ENCODE assay signal across 19 cellular contexts in the genomic region with DNA sequence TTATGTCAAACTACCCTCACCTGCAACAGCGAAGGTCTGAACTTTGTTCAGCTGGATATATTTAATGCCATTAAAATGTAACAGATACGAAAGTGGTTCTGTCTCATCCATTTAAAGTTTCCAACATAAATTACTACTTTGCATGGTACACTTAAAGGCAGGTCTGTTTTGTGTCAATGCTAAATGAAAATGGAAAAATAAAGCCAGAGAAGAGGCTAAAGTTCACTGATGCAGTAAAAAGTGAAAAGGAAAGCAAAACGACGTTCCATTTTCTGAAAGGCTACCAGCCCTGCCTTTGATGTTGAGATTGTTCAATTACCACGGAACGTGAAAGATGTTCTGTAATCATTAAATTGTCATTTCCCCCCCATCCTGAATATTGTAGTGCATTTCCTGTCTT.
A peak's percentile ranks its signal among the peaks of the same experiment; 100 is the strongest.
DNase-seq lines count a peak whose midpoint lies in the region; ATAC-seq and TF ChIP-seq lines count a peak whose summit lies in the region.
"Had no signal": no experiment of that assay in that cellular context is flagged by ENCODE, and none has a peak within 500 bp of the region (broad histone marks: within the 10 kb centered on the region; RNA-seq: fewer than 3 reads in every experiment).

No MANE protein-coding gene starts in this region.

- no peak overlapping the region for H3K4me2 ChIP-seq in mesenchymal stem cell (ENCODE audit: low read length, poor library complexity, severe bottlenecking)
- H3K4me2 ChIP-seq in neural progenitor cell, result no peak overlapping the region

- H3K36me3 ChIP-seq in liver (ENCODE audit: control insufficient read depth in 4 of 4, insufficient read depth in 3 of 4, low read depth in 1 of 4, low read length in 3 of 4), result no peaks in the 10 kb centered on the region
- no peaks in the 10 kb centered on the region for H3K36me3 ChIP-seq in right lobe of liver
- no peaks in the 10 kb centered on the region for H3K36me3 ChIP-seq in endocrine pancreas (ENCODE audit: control insufficient read depth, insufficient read depth, low read length)
- H3K36me3 ChIP-seq in mesenchymal stem cell (ENCODE audit: control insufficient read depth in 1 of 2, insufficient read depth in 2 of 2, low read depth in 1 of 2, low read length in 2 of 2), result no peaks in the 10 kb centered on the region
- no peaks in the 10 kb centered on the region for H3K36me3 ChIP-seq in neural progenitor cell
- no peaks in the 10 kb centered on the region for H3K36me3 ChIP-seq in spleen
- H3K36me3 ChIP-seq: SJCRH30 had no signal

- H3K27me3 ChIP-seq in liver (ENCODE audit: control insufficient read depth in 4 of 4, insufficient read depth in 4 of 4, low read length in 3 of 4) (peaks cover 0 to 2% (median 0%) of the 10 kb centered on the region in 4 donors), right lobe of liver (peaks cover 0 to 5% of the 10 kb centered on the region in 2 donors), endocrine pancreas (ENCODE audit: control insufficient read depth, insufficient read depth, low read length) (no peaks in the 10 kb centered on the region), mesenchymal stem cell (ENCODE audit: control insufficient read depth in 1 of 2, insufficient read depth in 1 of 2, low read length in 2 of 2) (no peaks in the 10 kb centered on the region), neural progenitor cell (no peaks in the 10 kb centered on the region), spleen (replicated peaks in 1 of 7) (no peaks in the 10 kb centered on the region)
- H3K27me3 ChIP-seq: SJCRH30 had no signal

- H2BK12ac ChIP-seq in mesenchymal stem cell (ENCODE audit: low read length in 2 of 2), result no peak overlapping the region

- H3K4me1 Mint-ChIP-seq in neural progenitor cell, result peaks cover 8% of the 10 kb centered on the region

- intact Hi-C loops in right lobe of liver (cut with DNase I), result no loop called here
- intact Hi-C loops in spleen (cut with DNase I; ENCODE audit: low total_unique reads), result no loop called here

- H3K18ac ChIP-seq in mesenchymal stem cell (ENCODE audit: low read depth in 1 of 2, low read length in 2 of 2), result no peak overlapping the region

- H3K27ac ChIP-seq in liver (ENCODE audit: low read depth in 1 of 2, low read length in 2 of 2) (no peak overlapping the region), right lobe of liver (no peak overlapping the region), mesenchymal stem cell (ENCODE audit: low read length, poor library complexity, severe bottlenecking) (no peak overlapping the region), neural progenitor cell (no peak overlapping the region), spleen (peak overlapping the region in 2 of 8 donors; percentile 5 to 29)
- H3K27ac ChIP-seq: GM23248, SJCRH30 had no signal

- H4K20me1 ChIP-seq in neural progenitor cell (ENCODE audit: low read depth), result no peaks in the 10 kb centered on the region

- H3K14ac ChIP-seq in mesenchymal stem cell (ENCODE audit: low read length in 2 of 2), result no peak overlapping the region

- H4K8ac ChIP-seq in mesenchymal stem cell (ENCODE audit: low read length), result no peak overlapping the region

- H2BK15ac ChIP-seq in mesenchymal stem cell (ENCODE audit: low read depth, poor library complexity, severe bottlenecking), result no peak overlapping the region

- peaks cover 4% of the 10 kb centered on the region for H3K9me3 Mint-ChIP-seq in neural progenitor cell
- H3K9me3 Mint-ChIP-seq: CD4-positive, alpha-beta T cell had no signal

- no peaks in the 10 kb centered on the region for H3F3A ChIP-seq in neural progenitor cell (ENCODE audit: low read depth)

- TF ChIP-seq RAD21 in liver (IDR thresholded peaks at IDR 0.05), result no peak

- H3K27ac Mint-ChIP-seq in neural progenitor cell, result no peak overlapping the region
- H3K27ac Mint-ChIP-seq: CD4-positive, alpha-beta T cell had no signal

- H3K79me1 ChIP-seq in mesenchymal stem cell (replicated peaks; ENCODE audit: low read length, poor library complexity, severe bottlenecking), result no peaks in the 10 kb centered on the region

- no peak overlapping the region for H2AFZ ChIP-seq in mesenchymal stem cell (ENCODE audit: low read depth, low read length)
- no peak overlapping the region for H2AFZ ChIP-seq in neural progenitor cell (replicated peaks)
- H2AFZ ChIP-seq: GM23248 had no signal

- no peaks in the 10 kb centered on the region for H3K36me3 Mint-ChIP-seq in neural progenitor cell

- WGBS in liver, result 53% methylated on average over 6 of the region's 6 CpGs
- 37% methylated on average over 6 of the region's 6 CpGs for WGBS in right lobe of liver (ENCODE audit: insufficient coverage, low coverage, low lambda C conversion rate, missing lambda C conversion rate)
- 6% methylated on average over 2 of the region's 6 CpGs for WGBS in mesenchymal stem cell
- 51 to 71% (median 59%) methylated on average over 6 of the region's 6 CpGs for WGBS in spleen, 5 donors

- peaks cover 0 to 2% (median 0%) of the 10 kb centered on the region in 4 donors for H3K9me3 ChIP-seq in liver (ENCODE audit: control insufficient read depth in 4 of 4, low read length in 3 of 4)
- no peaks in the 10 kb centered on the region for H3K9me3 ChIP-seq in right lobe of liver
- no peaks in the 10 kb centered on the region for H3K9me3 ChIP-seq in endocrine pancreas (ENCODE audit: control insufficient read depth, low read length)
- no peaks in the 10 kb centered on the region for H3K9me3 ChIP-seq in mesenchymal stem cell (ENCODE audit: control insufficient read depth, low read length)
- H3K9me3 ChIP-seq in neural progenitor cell (ENCODE audit: low read depth), result no peaks in the 10 kb centered on the region
- peaks cover 0 to 7% (median 0%) of the 10 kb centered on the region in 8 donors for H3K9me3 ChIP-seq in spleen
- H3K9me3 ChIP-seq: Caco-2, SJCRH30 had no signal

- H3K4ac ChIP-seq in mesenchymal stem cell (ENCODE audit: low read depth in 1 of 2, low read length in 2 of 2), result no peak overlapping the region

- no peaks in the 10 kb centered on the region for H3K4me1 ChIP-seq in liver (ENCODE audit: control insufficient read depth in 4 of 4, insufficient read depth in 4 of 4, low read length in 3 of 4)
- no peaks in the 10 kb centered on the region for H3K4me1 ChIP-seq in right lobe of liver
- no peaks in the 10 kb centered on the region for H3K4me1 ChIP-seq in endocrine pancreas (ENCODE audit: control insufficient read depth, insufficient read depth, low read length)
- H3K4me1 ChIP-seq in mesenchymal stem cell (ENCODE audit: control insufficient read depth, insufficient read depth, low read depth, low read length), result no peaks in the 10 kb centered on the region
- no peaks in the 10 kb centered on the region for H3K4me1 ChIP-seq in neural progenitor cell
- no peaks in the 10 kb centered on the region for H3K4me1 ChIP-seq in spleen
- H3K4me1 ChIP-seq: Caco-2, SJCRH30 had no signal

- H2BK5ac ChIP-seq in mesenchymal stem cell (ENCODE audit: low read depth, low read length, poor library complexity, severe bottlenecking), result no peak overlapping the region

- TF ChIP-seq POLR2A in right lobe of liver (IDR thresholded peaks at IDR 0.05) (no peak), spleen (IDR thresholded peaks at IDR 0.05) (no peak)

- TF ChIP-seq CTCF in liver (IDR thresholded peaks at IDR 0.05; ENCODE audit: low read depth, low read length, missing input control) (no peak), right lobe of liver (IDR thresholded peaks at IDR 0.05) (no peak), neural progenitor cell (IDR thresholded peaks at IDR 0.05) (no peak), spleen (IDR thresholded peaks at IDR 0.05 in 8 of 11, conservative IDR thresholded peaks at IDR 0.05 in 3 of 11) (no peak)

- H2AK5ac ChIP-seq in mesenchymal stem cell (ENCODE audit: low read length, severe bottlenecking), result no peak overlapping the region

- no peak overlapping the region for H4K91ac ChIP-seq in mesenchymal stem cell (ENCODE audit: low read length)

- no peak overlapping the region for H3K23ac ChIP-seq in mesenchymal stem cell (ENCODE audit: low read length in 2 of 2)

- no peak overlapping the region for H3K4me3 ChIP-seq in liver (ENCODE audit: low read depth in 1 of 3, low read length in 3 of 3)
- no peak overlapping the region for H3K4me3 ChIP-seq in right lobe of liver
- H3K4me3 ChIP-seq in endocrine pancreas (ENCODE audit: control insufficient read depth, insufficient read depth, low read length), result peak overlapping the region; percentile 62
- H3K4me3 ChIP-seq in mesenchymal stem cell (ENCODE audit: insufficient read depth in 1 of 2, low read depth in 1 of 2, low read length in 2 of 2), result no peak overlapping the region
- H3K4me3 ChIP-seq in neural progenitor cell, result no peak overlapping the region
- H3K4me3 ChIP-seq in spleen, result no peak overlapping the region
- H3K4me3 ChIP-seq: GM23248, SJCRH30 had no signal

- H3K9ac ChIP-seq in liver (ENCODE audit: low read depth in 1 of 2, low read length in 2 of 2) (no peak overlapping the region), endocrine pancreas (ENCODE audit: control insufficient read depth, insufficient read depth, low read length) (no peak overlapping the region), mesenchymal stem cell (ENCODE audit: low read length) (no peak overlapping the region), neural progenitor cell (no peak overlapping the region)
- H3K9ac ChIP-seq: GM23248 had no signal

- ATAC-seq in right lobe of liver, result no peak
- ATAC-seq in HG02798 (IDR thresholded peaks at IDR 0.05; ENCODE audit: poor library complexity, unreplicated experiment), result no peak
- no peak for ATAC-seq in GM21515 (IDR thresholded peaks at IDR 0.05; ENCODE audit: unreplicated experiment)

- no peak overlapping the region for H2BK120ac ChIP-seq in mesenchymal stem cell (ENCODE audit: low read depth, low read length)

- DNase-seq in right lobe of liver, result no peak
- DNase-seq in mesenchymal stem cell, result peak; percentile 45
- DNase-seq in neural progenitor cell (ENCODE audit: low spot score), result no peak
- no peak for DNase-seq in spleen
- DNase-seq: 8988T; Caco-2; CD4-positive, alpha-beta T cell; DMS153; GDM1; GM23248; HCEC 1CT; NCI-H1105; NCI-H1694; NCI-H510A treated with DMSO at 0.1 percent for 48 hours; SJCRH30 had no signal

- no peak overlapping the region for H3K4me3 Mint-ChIP-seq in neural progenitor cell
- H3K4me3 Mint-ChIP-seq: CD4-positive, alpha-beta T cell had no signal

- H3K27me3 Mint-ChIP-seq in neural progenitor cell (ENCODE audit: insufficient read depth, low read depth), result no peaks in the 10 kb centered on the region
- H3K27me3 Mint-ChIP-seq: CD4-positive, alpha-beta T cell had no signal

- no peaks in the 10 kb centered on the region for H3K79me2 ChIP-seq in neural progenitor cell (ENCODE audit: low read depth)
